In genomic region chr20:53750827-53751393, GRCh38 we compare ENCODE assay signal across 8 cellular contexts.
A peak's percentile ranks its signal among the peaks of the same experiment; 100 is the strongest.
DNase-seq lines count a peak whose midpoint lies in the region; ATAC-seq and TF ChIP-seq lines count a peak whose summit lies in the region.

No MANE protein-coding gene starts in this region.

- no peaks in the 10 kb centered on the region for H3K9me3 Mint-ChIP-seq in neural crest cell

- H3K4me1 ChIP-seq in heart left ventricle (peaks cover 0 to 29% (median 7%) of the 10 kb centered on the region in 12 donors), right atrium auricular region (peaks cover 0 to 8% of the 10 kb centered on the region in 2 donors), SJCRH30 (peaks cover 28% of the 10 kb centered on the region), colonic mucosa (peaks cover 16% of the 10 kb centered on the region)

- no peaks in the 10 kb centered on the region for H3K9me3 ChIP-seq in heart left ventricle
- no peaks in the 10 kb centered on the region for H3K9me3 ChIP-seq in right atrium auricular region
- H3K9me3 ChIP-seq in SJCRH30 (replicated peaks), result no peaks in the 10 kb centered on the region
- no peaks in the 10 kb centered on the region for H3K9me3 ChIP-seq in colonic mucosa

- no peak overlapping the region for H3K4me3 ChIP-seq in heart left ventricle
- no peak overlapping the region for H3K4me3 ChIP-seq in right atrium auricular region
- no peak overlapping the region for H3K4me3 ChIP-seq in SJCRH30
- no peak overlapping the region for H3K4me3 ChIP-seq in colonic mucosa

- H3K27ac ChIP-seq in heart left ventricle, result peak overlapping the region in 10 of 12 donors; percentile 3 to 71 (median 32)
- peak overlapping the region in 1 of 2 donors; percentile 8 for H3K27ac ChIP-seq in right atrium auricular region
- no peak overlapping the region for H3K27ac ChIP-seq in SJCRH30
- peak overlapping the region; percentile 75 for H3K27ac ChIP-seq in colonic mucosa

- peaks cover 61% of the 10 kb centered on the region for H3K4me1 Mint-ChIP-seq in neural crest cell

- TF ChIP-seq POLR2A in heart left ventricle (IDR thresholded peaks at IDR 0.05), result no peak

- H3K36me3 Mint-ChIP-seq in neural crest cell (ENCODE audit: low read depth), result no peaks in the 10 kb centered on the region

- TF ChIP-seq CTCF in heart left ventricle (IDR thresholded peaks at IDR 0.05), result no peak
- TF ChIP-seq CTCF in right atrium auricular region (IDR thresholded peaks at IDR 0.05), result no peak
- no peak for TF ChIP-seq CTCF in colonic mucosa (IDR thresholded peaks at IDR 0.05)
- TF ChIP-seq CTCF in neural crest cell (conservative IDR thresholded peaks at IDR 0.05), result no peak

- peak overlapping the region; percentile 61 for H3K27ac Mint-ChIP-seq in neural crest cell (ENCODE audit: unreplicated experiment)

- ATAC-seq in heart left ventricle (peak in 2 of 4 donors; percentile 30 to 34), HG03060 (IDR thresholded peaks at IDR 0.05; ENCODE audit: low read depth, unreplicated experiment) (peak; percentile 10)

- 51 to 67% (median 53%) methylated on average over 12 of the region's 12 CpGs for WGBS in heart left ventricle, 4 donors

- H3K4me3 Mint-ChIP-seq in neural crest cell, result peak overlapping the region; percentile 43

- H3K9ac ChIP-seq in colonic mucosa (ENCODE audit: low read depth in 2 of 2, low read length in 2 of 2), result peak overlapping the region in 1 of 2 donors; percentile 22

- no peaks in the 10 kb centered on the region for H3K27me3 Mint-ChIP-seq in neural crest cell (ENCODE audit: low read depth)

- no peaks in the 10 kb centered on the region for H3K27me3 ChIP-seq in heart left ventricle
- H3K27me3 ChIP-seq in right atrium auricular region, result no peaks in the 10 kb centered on the region
- no peaks in the 10 kb centered on the region for H3K27me3 ChIP-seq in SJCRH30
- no peaks in the 10 kb centered on the region for H3K27me3 ChIP-seq in colonic mucosa

- H3K36me3 ChIP-seq in heart left ventricle, result no peaks in the 10 kb centered on the region
- H3K36me3 ChIP-seq in right atrium auricular region, result no peaks in the 10 kb centered on the region
- no peaks in the 10 kb centered on the region for H3K36me3 ChIP-seq in SJCRH30
- no peaks in the 10 kb centered on the region for H3K36me3 ChIP-seq in colonic mucosa

- intact Hi-C loops in heart left ventricle (cut with DNase I) (loop anchor here in 1 of 10 donors (10.0 kb wide), 1 partner anchor 74 kb away; no protein-coding TSS in a partner anchor), colonic mucosa (cut with DNase I) (loop anchor here (10.0 kb wide), 1 partner anchor 176 kb away; no protein-coding TSS in a partner anchor)

- DNase-seq in heart left ventricle (no peak), right atrium auricular region (ENCODE audit: low spot score) (no peak), SJCRH30 (peak; percentile 33 to 51), colonic mucosa (no peak), neural crest cell (ENCODE audit: low read depth, low spot score) (no peak), HK-2 (ENCODE audit: unreplicated experiment) (no peak), NCI-H1436 treated with DMSO at 0.1 percent for 48 hours (lab: John Stamatoyannopoulos, UW) (no peak)

Comparison
In these comparisons a context has a peak if more than half of its experiments do, and no peak if none do; other contexts are left out.
1. DNase-seq: peak in SJCRH30 (2 of 2); none in heart left ventricle (0 of 5), right atrium auricular region (single experiment), colonic mucosa (single experiment), neural crest cell (single experiment), HK-2 (single experiment) and NCI-H1436 treated with DMSO at 0.1 percent for 48 hours (single experiment).